ENCODE assay signal across 21 cellular contexts in genomic region chr9:134349941-134350340, GRCh38. TPM values are rescaled to one million over a fixed set of nuclear protein-coding genes. Genes with fewer than 3 reads are reported as not detected.
DNase-seq lines count a peak whose midpoint lies in the region; ATAC-seq and TF ChIP-seq lines count a peak whose summit lies in the region.
"Had no signal": no experiment of that assay in that cellular context is flagged by ENCODE, and none has a peak within 500 bp of the region (broad histone marks: within the 10 kb centered on the region; RNA-seq: fewer than 3 reads in every experiment).

No MANE protein-coding gene starts in this region.

- H3K9ac ChIP-seq in liver (ENCODE audit: low read depth in 1 of 2, low read length in 2 of 2) (no peak overlapping the region), parathyroid adenoma (no peak overlapping the region)

- peak overlapping the region; percentile 44 for H3K4me2 ChIP-seq in parathyroid adenoma (ENCODE audit: low read length)
- H3K4me2 ChIP-seq: neural progenitor cell had no signal

- 67% methylated on average over 9 of the region's 9 CpGs for WGBS in liver
- 27% methylated on average over 3 of the region's 9 CpGs for WGBS in right lobe of liver (ENCODE audit: insufficient coverage, low coverage, low lambda C conversion rate, missing lambda C conversion rate)
- WGBS in stomach, 5 donors, result 72 to 90% (median 83%) methylated on average over 5 to 9 of the region's 9 CpGs

- no peak for TF ChIP-seq RAD21 in liver (IDR thresholded peaks at IDR 0.05)

- TF ChIP-seq CTCF in liver (IDR thresholded peaks at IDR 0.05; ENCODE audit: low read depth, low read length, missing input control) (no peak), right lobe of liver (IDR thresholded peaks at IDR 0.05) (no peak), parathyroid adenoma (IDR thresholded peaks at IDR 0.05) (no peak), stomach (IDR thresholded peaks at IDR 0.05) (no peak)

- peaks cover 66 to 100% (median 95%) of the 10 kb centered on the region in 4 donors for H3K4me1 ChIP-seq in liver (ENCODE audit: control insufficient read depth in 4 of 4, insufficient read depth in 4 of 4, low read length in 3 of 4)
- peaks cover 0 to 99% (median 51%) of the 10 kb centered on the region in 4 donors for H3K4me1 ChIP-seq in right lobe of liver
- peaks cover 65% of the 10 kb centered on the region for H3K4me1 ChIP-seq in parathyroid adenoma
- H3K4me1 ChIP-seq in stomach, result peaks cover 63 to 100% (median 96%) of the 10 kb centered on the region in 4 donors
- H3K4me1 ChIP-seq: SJSA1 had no signal

- DNase-seq in right lobe of liver (no peak), stomach (no peak), GM19240 (ENCODE audit: insufficient read length, low spot score) (no peak)
- DNase-seq in activated naive CD4-positive, alpha-beta T cell treated with Interleukin-2 at 50 U/mL for 16 hours, result no peak
- DNase-seq: activated B cell treated with CpG ODN at 0.5 μM for 24 hours; activated CD4-positive, alpha-beta T cell treated with anti-CD3 and anti-CD28 coated beads, Interleukin-2, amount 10 ng/mL, durations not matched to agents 7 days and 5 days; activated effector memory CD4-positive, alpha-beta T cell treated with anti-CD3 and anti-CD28 coated beads, Interleukin-2, amount 50 U/mL, for 16 hours; activated naive CD8-positive, alpha-beta T cell treated with anti-CD3 and anti-CD28 coated beads for 36 hours; activated T-cell treated with anti-CD3 and anti-CD28 coated beads, Interleukin-2, amount 50 U/mL, for 1 hour; cortex of kidney; DMS153; effector memory CD8-positive, alpha-beta T cell; erythroblast; NCI-H1694; stimulated activated naive B cell treated with anti-CD40 and anti-IgM and Interleukin-4, amounts not matched to agents 10 μg/mL and 1 μg/mL and 100 μg/mL, for 72 hours had no signal

- H3K36me3 ChIP-seq in liver (ENCODE audit: control insufficient read depth in 4 of 4, insufficient read depth in 3 of 4, low read depth in 1 of 4, low read length in 3 of 4), result no peaks in the 10 kb centered on the region
- H3K36me3 ChIP-seq in right lobe of liver, result no peaks in the 10 kb centered on the region
- H3K36me3 ChIP-seq in parathyroid adenoma (ENCODE audit: control insufficient read depth, insufficient read depth, low read length), result no peaks in the 10 kb centered on the region
- peaks cover 0 to 4% (median 0%) of the 10 kb centered on the region in 4 donors for H3K36me3 ChIP-seq in stomach
- H3K36me3 ChIP-seq: neural progenitor cell, SJSA1 had no signal

- H2AFZ ChIP-seq in parathyroid adenoma, result no peak overlapping the region
- H2AFZ ChIP-seq: neural progenitor cell had no signal

- peaks cover 86% of the 10 kb centered on the region for H3K79me2 ChIP-seq in parathyroid adenoma

- H3K27me3 ChIP-seq in liver (ENCODE audit: control insufficient read depth in 4 of 4, insufficient read depth in 4 of 4, low read length in 3 of 4) (no peaks in the 10 kb centered on the region), right lobe of liver (no peaks in the 10 kb centered on the region), parathyroid adenoma (ENCODE audit: control insufficient read depth, insufficient read depth, low read length) (no peaks in the 10 kb centered on the region), stomach (no peaks in the 10 kb centered on the region)
- H3K27me3 ChIP-seq: neural progenitor cell, SJSA1 had no signal

- peak overlapping the region; percentile 46 to 55 for H3K27ac ChIP-seq in liver (ENCODE audit: low read depth in 1 of 2, low read length in 2 of 2)
- H3K27ac ChIP-seq in right lobe of liver, result peak overlapping the region in 1 of 3 donors; percentile 31
- peak overlapping the region; percentile 29 for H3K27ac ChIP-seq in cingulate gyrus (ENCODE audit: low read depth, low read length)
- peak overlapping the region; percentile 32 for H3K27ac ChIP-seq in parathyroid adenoma
- peak overlapping the region in 1 of 5 donors; percentile 8 for H3K27ac ChIP-seq in stomach
- H3K27ac ChIP-seq: neural progenitor cell, SJSA1 had no signal

- no peak for TF ChIP-seq EP300 in stomach (IDR thresholded peaks at IDR 0.05)

- TF ChIP-seq POLR2A in right lobe of liver (IDR thresholded peaks at IDR 0.05) (no peak), stomach (IDR thresholded peaks at IDR 0.05) (no peak)

- intact Hi-C loops in right lobe of liver (cut with DNase I), result loop anchor here in 1 of 2 donors (10.0 kb wide), 1 partner anchor 85 kb away; no protein-coding TSS in a partner anchor
- intact Hi-C loops in stomach (cut with DNase I; ENCODE audit: low total_unique reads), result no loop called here

- ATAC-seq in right lobe of liver (no peak), GM19023 (IDR thresholded peaks at IDR 0.05; ENCODE audit: unreplicated experiment) (no peak)
- ATAC-seq: effector memory CD8-positive, alpha-beta T cell; stimulated activated naive B cell treated with anti-CD40 and anti-IgM and Interleukin-4, amounts not matched to agents 10 μg/mL and 1 μg/mL and 100 μg/mL, for 72 hours had no signal

- H3K9me3 ChIP-seq in liver (ENCODE audit: control insufficient read depth in 4 of 4, low read length in 3 of 4) (no peaks in the 10 kb centered on the region), right lobe of liver (no peaks in the 10 kb centered on the region), parathyroid adenoma (ENCODE audit: control insufficient read depth, low read length) (no peaks in the 10 kb centered on the region), stomach (no peaks in the 10 kb centered on the region)
- H3K9me3 ChIP-seq: SJSA1 had no signal

- H3K4me3 ChIP-seq in liver (ENCODE audit: low read depth in 1 of 3, low read length in 3 of 3) (no peak overlapping the region), right lobe of liver (no peak overlapping the region), parathyroid adenoma (ENCODE audit: low read depth, low read length) (no peak overlapping the region), stomach (no peak overlapping the region)
- H3K4me3 ChIP-seq: neural progenitor cell, SJSA1 had no signal

TF ChIP-seq in liver, 16 proteins besides CTCF, POLR2A, EP300 and RAD21:
- TF ChIP-seq ATF3 (IDR thresholded peaks at IDR 0.05) (no peak), FOXA2 (IDR thresholded peaks at IDR 0.05) (no peak), SP1 (IDR thresholded peaks at IDR 0.05) (no peak), GABPA (IDR thresholded peaks at IDR 0.05 in 1 of 2, conservative IDR thresholded peaks at IDR 0.05 in 1 of 2) (no peak), EGR1 (IDR thresholded peaks at IDR 0.05; ENCODE audit: low read depth in 2 of 2) (no peak), JUND (IDR thresholded peaks at IDR 0.05) (no peak), HNF4G (IDR thresholded peaks at IDR 0.05) (no peak), YY1 (IDR thresholded peaks at IDR 0.05) (no peak), FOXA1 (IDR thresholded peaks at IDR 0.05) (no peak), NR2F2 (IDR thresholded peaks at IDR 0.05) (no peak), TAF1 (conservative IDR thresholded peaks at IDR 0.05) (no peak), ZBTB33 (IDR thresholded peaks at IDR 0.05) (no peak), HNF4A (conservative IDR thresholded peaks at IDR 0.05) (no peak), REST (IDR thresholded peaks at IDR 0.05) (no peak), RXRA (IDR thresholded peaks at IDR 0.05) (no peak)

RNA-seq across cellular contexts. Expression of gene RXRA, which starts 23.7 kb away (rescaled TPM):
- total RNA-seq in liver (100 to 1,000 TPM in 1 of 2 donors, 10 to 100 TPM in 1; 41.5 to 116 TPM), right lobe of liver (100 to 1,000 TPM; 105 to 165 (median 131) TPM), stomach (10 to 100 TPM; 14.0 to 68.4 (median 35.9) TPM)
- polyA plus RNA-seq in liver (100 to 1,000 TPM in 1 of 2 donors, 10 to 100 TPM in 1; 46.8 to 101 TPM), stomach (10 to 100 TPM; 17.4 to 34.1 (median 24.4) TPM)
